Comparison of ENCODE assay signal across 8 cellular contexts in genomic region chrX:15738686-15739016, GRCh38. TPM values are rescaled to one million over a fixed set of nuclear protein-coding genes. Genes with fewer than 3 reads are reported as not detected.
A peak's percentile ranks its signal among the peaks of the same experiment; 100 is the strongest.
DNase-seq lines count a peak whose midpoint lies in the region; ATAC-seq and TF ChIP-seq lines count a peak whose summit lies in the region.

No MANE protein-coding gene starts in this region.

- no peaks in the 10 kb centered on the region for H3K36me3 ChIP-seq in SK-N-MC (ENCODE audit: insufficient read depth, low read length)

- H3K36me3 Mint-ChIP-seq in progenitor cell of endocrine pancreas (ENCODE audit: insufficient read depth), result no peaks in the 10 kb centered on the region

- no peak overlapping the region for H3K9ac ChIP-seq in SK-N-MC (ENCODE audit: insufficient read length)

- H3K4me1 Mint-ChIP-seq in progenitor cell of endocrine pancreas (ENCODE audit: low read depth), result peaks cover 12% of the 10 kb centered on the region

- H3K4me3 ChIP-seq in GM08714 (ENCODE audit: low read length), result peak overlapping the region; percentile 47; the same call in 1 of the 2 replicates
- H3K4me3 ChIP-seq in SK-N-MC, result peak overlapping the region; percentile 65; the same call in 1 of the 2 replicates
- peak overlapping the region; percentile 64 for H3K4me3 ChIP-seq in epithelial cell of proximal tubule (ENCODE audit: low read depth, low read length)

- H3K4me3 Mint-ChIP-seq in progenitor cell of endocrine pancreas (ENCODE audit: low read depth), result peak overlapping the region; percentile 84

- DNase-seq in SK-N-MC (ENCODE audit: low read depth, low spot score) (no peak), epithelial cell of proximal tubule (ENCODE audit: low read depth) (no peak), progenitor cell of endocrine pancreas (ENCODE audit: low spot score, unreplicated experiment) (no peak), medulla oblongata (ENCODE audit: extremely low spot score) (no peak), T-helper 9 cell (no peak)

- ATAC-seq in HG02840 (IDR thresholded peaks at IDR 0.05; ENCODE audit: low FRiP score, unreplicated experiment) (no peak), HG03097 (IDR thresholded peaks at IDR 0.05; ENCODE audit: low FRiP score, unreplicated experiment) (no peak)

- H3K9me3 Mint-ChIP-seq in progenitor cell of endocrine pancreas (ENCODE audit: low read depth), result no peaks in the 10 kb centered on the region

- no peaks in the 10 kb centered on the region for H3K9me3 ChIP-seq in SK-N-MC (ENCODE audit: low read depth, low read length)

- peaks cover 24% of the 10 kb centered on the region for H3K27me3 Mint-ChIP-seq in progenitor cell of endocrine pancreas

- H3K27ac Mint-ChIP-seq in progenitor cell of endocrine pancreas, result peak overlapping the region; percentile 85

- TF ChIP-seq CTCF in epithelial cell of proximal tubule (conservative IDR thresholded peaks at IDR 0.05; ENCODE audit: low read depth, low read length), result no peak
- no peak for TF ChIP-seq CTCF in progenitor cell of endocrine pancreas (IDR thresholded peaks at IDR 0.05; ENCODE audit: unreplicated experiment)

- no peak overlapping the region for H3K27ac ChIP-seq in SK-N-MC

RNA-seq across cellular contexts. Expression of gene CA5B, which starts 0.6 kb away (rescaled TPM):
- total RNA-seq in epithelial cell of proximal tubule (0.94 and 2.4 TPM in 2 replicates), progenitor cell of endocrine pancreas (9.3 and 9.7 TPM in 2 replicates)

RNA-seq across cellular contexts. Expression of gene ZRSR2, which starts 51.6 kb away (rescaled TPM):
- 3.1 and 4.6 TPM in 2 replicates for total RNA-seq in epithelial cell of proximal tubule
- total RNA-seq in progenitor cell of endocrine pancreas, result 19.3 and 24.5 TPM in 2 replicates
